Comparison of ENCODE assay signal across 1 cellular context in genomic region chr10:21505711-21506278, GRCh38.
TF ChIP-seq lines count a peak whose summit lies in the region.

No MANE protein-coding gene starts in this region.

TF ChIP-seq in HepG2, 621 proteins besides CTCF, POLR2A, EP300 and RAD21 (continued from another document and continues in another):
- TF ChIP-seq ZNF362 (CRISPR knock-in tag; IDR thresholded peaks at IDR 0.05; ENCODE audit: borderline replicate concordance) (peak; percentile 68; the same call in 1 of the 2 replicates), JUNB (CRISPR knock-in tag; IDR thresholded peaks at IDR 0.05; ENCODE audit: borderline replicate concordance) (peak; percentile 86), ATM (IDR thresholded peaks at IDR 0.05; ENCODE audit: borderline replicate concordance) (no peak), ZNF567 (CRISPR knock-in tag; IDR thresholded peaks at IDR 0.05; ENCODE audit: borderline replicate concordance) (peak; percentile 83; the same call in 1 of the 2 replicates), ARNT2 (CRISPR knock-in tag; IDR thresholded peaks at IDR 0.05; ENCODE audit: low read depth) (peak; percentile 81), ZFP82 (CRISPR knock-in tag; IDR thresholded peaks at IDR 0.05; ENCODE audit: borderline replicate concordance) (no peak), MAX (IDR thresholded peaks at IDR 0.05) (peak; percentile 78), ATF3 (CRISPR knock-in tag; IDR thresholded peaks at IDR 0.05) (peak; percentile 70; the same call in 1 of the 2 replicates), SNAPC2 (CRISPR knock-in tag; IDR thresholded peaks at IDR 0.05) (peak; percentile 91), FOSL2 (CRISPR knock-in tag; IDR thresholded peaks at IDR 0.05) (peak; percentile 75), PATZ1 (CRISPR knock-in tag; IDR thresholded peaks at IDR 0.05) (peak; percentile 95), ZNF34 (CRISPR knock-in tag; IDR thresholded peaks at IDR 0.05; ENCODE audit: borderline replicate concordance) (no peak), ZNF503 (CRISPR knock-in tag; IDR thresholded peaks at IDR 0.05) (peak; percentile 94; the same call in 1 of the 2 replicates), ELK4 (CRISPR knock-in tag; IDR thresholded peaks at IDR 0.05; ENCODE audit: borderline replicate concordance) (no peak), ZGPAT (CRISPR knock-in tag; IDR thresholded peaks at IDR 0.05) (peak; percentile 99), ZBTB21 (CRISPR knock-in tag; IDR thresholded peaks at IDR 0.05) (peak; percentile 74), ZNF124 (CRISPR knock-in tag; IDR thresholded peaks at IDR 0.05) (peak; percentile 99), RFX1 (IDR thresholded peaks at IDR 0.05) (no peak), SAP130 (CRISPR knock-in tag; IDR thresholded peaks at IDR 0.05; ENCODE audit: low read depth) (peak; percentile 93), NFE2 (CRISPR knock-in tag; IDR thresholded peaks at IDR 0.05) (no peak), PBX3 (CRISPR knock-in tag; IDR thresholded peaks at IDR 0.05; ENCODE audit: borderline replicate concordance) (no peak), RARA (CRISPR knock-in tag; IDR thresholded peaks at IDR 0.05) (peak; percentile 98), AHR (CRISPR knock-in tag; IDR thresholded peaks at IDR 0.05) (0 out of 2 replicates have a peak, but pooled peaks have one; percentile 57), ZNF142 (CRISPR knock-in tag; IDR thresholded peaks at IDR 0.05) (0 out of 2 replicates have a peak, but pooled peaks have one; percentile 22), MTA1 (CRISPR knock-in tag; IDR thresholded peaks at IDR 0.05; ENCODE audit: borderline replicate concordance) (peak; percentile 97), THAP9 (CRISPR knock-in tag; IDR thresholded peaks at IDR 0.05; ENCODE audit: borderline replicate concordance) (no peak; the same call in 1 of the 2 replicates), CAMTA2 (CRISPR knock-in tag; IDR thresholded peaks at IDR 0.05; ENCODE audit: borderline replicate concordance) (no peak), RFX5 (IDR thresholded peaks at IDR 0.05; ENCODE audit: low read depth, low read length) (no peak), SYNCRIP (IDR thresholded peaks at IDR 0.05; ENCODE audit: insufficient read depth, low read depth, low read length) (no peak), SIX1 (CRISPR knock-in tag; IDR thresholded peaks at IDR 0.05; ENCODE audit: borderline replicate concordance) (peak; percentile 90), KDM5A (IDR thresholded peaks at IDR 0.05; ENCODE audit: borderline replicate concordance, low read length) (no peak; the same call in 1 of the 2 replicates), EEA1 (CRISPR knock-in tag; IDR thresholded peaks at IDR 0.05; ENCODE audit: borderline replicate concordance) (no peak), AFF4 (CRISPR knock-in tag; IDR thresholded peaks at IDR 0.05) (peak; percentile 41; the same call in 1 of the 2 replicates)
